ENCODE assay signal across 10 cellular contexts in the genomic region with DNA sequence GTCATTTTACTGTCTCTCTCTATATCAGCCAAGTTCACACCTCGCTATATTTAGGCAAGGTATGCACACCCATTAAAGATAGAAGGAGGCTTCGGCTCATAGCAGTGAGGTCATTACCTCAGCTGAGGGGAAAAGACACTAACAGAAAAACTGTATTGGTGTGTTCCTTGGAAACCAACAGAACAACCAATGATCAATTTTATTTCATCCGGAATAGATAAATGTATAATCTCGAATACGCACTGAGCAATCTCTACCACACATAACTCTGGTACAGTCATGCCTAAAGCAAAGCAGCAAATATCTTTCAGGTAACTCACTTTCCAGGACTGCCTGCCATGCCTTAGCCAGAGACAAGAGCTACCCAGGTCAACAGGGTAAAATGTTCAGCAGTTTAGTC.
A peak's percentile ranks its signal among the peaks of the same experiment; 100 is the strongest.
DNase-seq lines count a peak whose midpoint lies in the region; ATAC-seq and TF ChIP-seq lines count a peak whose summit lies in the region.
"Had no signal": no experiment of that assay in that cellular context is flagged by ENCODE, and none has a peak within 500 bp of the region (broad histone marks: within the 10 kb centered on the region; RNA-seq: fewer than 3 reads in every experiment).

No MANE protein-coding gene starts in this region.

- no peak for ATAC-seq in CD4-positive, CD25-positive, alpha-beta regulatory T cell (ENCODE audit: low read depth in 2 of 2)
- ATAC-seq in naive B cell (ENCODE audit: low read depth in 2 of 2) (no peak), GM21515 (IDR thresholded peaks at IDR 0.05; ENCODE audit: unreplicated experiment) (no peak)

- TF ChIP-seq CTCF in OCI-LY1 (IDR thresholded peaks at IDR 0.05; ENCODE audit: low read length) (no peak), epithelial cell of esophagus (IDR thresholded peaks at IDR 0.05; ENCODE audit: insufficient read depth, low read depth, low read length, missing control alignments) (no peak), BE2C (IDR thresholded peaks at IDR 0.05; ENCODE audit: low read depth, low read length) (no peak)

- H2AFZ ChIP-seq in OCI-LY1 (ENCODE audit: low read length): no peak overlapping the region

- H3F3A ChIP-seq in OCI-LY1 (ENCODE audit: insufficient read depth, low read length): no peaks in the 10 kb centered on the region

- peaks cover 0 to 4% (median under 1%) of the 10 kb centered on the region in 7 donors for H3K9me3 Mint-ChIP-seq in CD4-positive, CD25-positive, alpha-beta regulatory T cell
- peaks cover 0 to 14% (median 6%) of the 10 kb centered on the region in 7 donors for H3K9me3 Mint-ChIP-seq in naive B cell
- H3K9me3 Mint-ChIP-seq in activated CD4-positive, alpha-beta memory T cell treated with anti-CD3 and anti-CD28 coated beads for 36 hours: peaks cover 8% of the 10 kb centered on the region

- intact Hi-C loops in activated CD4-positive, alpha-beta memory T cell treated with anti-CD3 and anti-CD28 coated beads for 36 hours (cut with micrococcal nuclease): no loop called here

- POLR2A ChIA-PET in activated CD4-positive, alpha-beta memory T cell treated with anti-CD3 and anti-CD28 coated beads for 36 hours (lab: Charles Lee): interaction anchor here (1.0 kb wide), 1 partner anchor 15 kb away, joined by 3 read pairs; no protein-coding TSS in a partner anchor

- no peak overlapping the region for H3K9ac ChIP-seq in OCI-LY1 (ENCODE audit: low read length)

- no peaks in the 10 kb centered on the region for H3K36me3 ChIP-seq in CD4-positive, CD25-positive, alpha-beta regulatory T cell (ENCODE audit: control insufficient read depth, insufficient read depth, low read length)
- H3K36me3 ChIP-seq in OCI-LY1 (ENCODE audit: insufficient read depth, low read length) (peaks cover 43% of the 10 kb centered on the region), BE2C (no peaks in the 10 kb centered on the region)

- H3K9me3 ChIP-seq in CD4-positive, CD25-positive, alpha-beta regulatory T cell (ENCODE audit: control insufficient read depth in 2 of 2, low read length in 2 of 2): no peaks in the 10 kb centered on the region
- H3K9me3 ChIP-seq in OCI-LY1 (ENCODE audit: low read length) (peaks cover 7% of the 10 kb centered on the region), BE2C (no peaks in the 10 kb centered on the region)

- no peak for DNase-seq in CD4-positive, CD25-positive, alpha-beta regulatory T cell
- peak; percentile 81 for DNase-seq in epithelial cell of esophagus (ENCODE audit: low read depth)
- no peak for DNase-seq in naive B cell
- DNase-seq in activated CD4-positive, alpha-beta memory T cell treated with anti-CD3 and anti-CD28 coated beads for 36 hours: no peak
- DNase-seq in NK-92 treated with Interleukin-12 subunit alpha and Interleukin-12 subunit beta, amount 100 ng/mL, for 24 hours (lab: John Stamatoyannopoulos, UW): no peak
- no peak for DNase-seq in BE2C
- DNase-seq: NCI-H510A treated with DMSO at 0.1 percent for 48 hours, T-helper 1 cell had no signal

- H3K36me3 Mint-ChIP-seq in CD4-positive, CD25-positive, alpha-beta regulatory T cell: peaks cover 13% of the 10 kb centered on the region
- H3K36me3 Mint-ChIP-seq in naive B cell: peaks cover 21 to 34% of the 10 kb centered on the region in 2 donors
- peaks cover 14% of the 10 kb centered on the region for H3K36me3 Mint-ChIP-seq in activated CD4-positive, alpha-beta memory T cell treated with anti-CD3 and anti-CD28 coated beads for 36 hours

- peaks cover 5% of the 10 kb centered on the region for H3K4me1 ChIP-seq in CD4-positive, CD25-positive, alpha-beta regulatory T cell (ENCODE audit: control insufficient read depth, insufficient read depth, low read length, poor library complexity, severe bottlenecking)
- peaks cover 20% of the 10 kb centered on the region for H3K4me1 ChIP-seq in OCI-LY1 (ENCODE audit: insufficient read depth, low read length, severe bottlenecking)
- peaks cover 8% of the 10 kb centered on the region for H3K4me1 ChIP-seq in BE2C

- peaks cover 31 to 74% (median 51%) of the 10 kb centered on the region in 4 donors for H3K4me1 Mint-ChIP-seq in CD4-positive, CD25-positive, alpha-beta regulatory T cell
- H3K4me1 Mint-ChIP-seq in naive B cell: peaks cover 27 to 56% (median 36%) of the 10 kb centered on the region in 3 donors
- H3K4me1 Mint-ChIP-seq in activated CD4-positive, alpha-beta memory T cell treated with anti-CD3 and anti-CD28 coated beads for 36 hours (ENCODE audit: low read depth): peaks cover 29% of the 10 kb centered on the region

- H4K20me1 ChIP-seq in OCI-LY1 (ENCODE audit: insufficient read depth, low read length): no peaks in the 10 kb centered on the region

- no peaks in the 10 kb centered on the region for H3K9me2 ChIP-seq in OCI-LY1 (ENCODE audit: low read depth, low read length)

- CTCF ChIA-PET in activated CD4-positive, alpha-beta memory T cell treated with anti-CD3 and anti-CD28 coated beads for 36 hours (lab: Charles Lee): interaction anchor here (1.3 to 1.6 kb wide), 2 partner anchors 45 to 115 kb away, joined by 3 to 5 read pairs; no protein-coding TSS in a partner anchor

- H3K79me2 ChIP-seq in OCI-LY1 (ENCODE audit: insufficient read depth, low read length): peaks cover 22% of the 10 kb centered on the region; the same call in 1 of the 2 replicates

- H3K4me2 ChIP-seq in OCI-LY1 (ENCODE audit: low read length): no peak overlapping the region

- H3K27me3 ChIP-seq in CD4-positive, CD25-positive, alpha-beta regulatory T cell (ENCODE audit: control insufficient read depth, insufficient read depth, low read length): no peaks in the 10 kb centered on the region
- no peaks in the 10 kb centered on the region for H3K27me3 ChIP-seq in OCI-LY1 (ENCODE audit: insufficient read depth, low read length)
- H3K27me3 ChIP-seq in BE2C: no peaks in the 10 kb centered on the region

- H3K4me3 ChIP-seq in CD4-positive, CD25-positive, alpha-beta regulatory T cell (ENCODE audit: low read depth, low read length): peak overlapping the region; percentile 4
- H3K4me3 ChIP-seq in OCI-LY1 (ENCODE audit: low read depth, low read length, poor library complexity, severe bottlenecking) (no peak overlapping the region), epithelial cell of esophagus (ENCODE audit: low read length) (no peak overlapping the region), BE2C (ENCODE audit: low read depth, low read length) (no peak overlapping the region)

- H3K27ac Mint-ChIP-seq in CD4-positive, CD25-positive, alpha-beta regulatory T cell: peak overlapping the region; percentile 60 to 93 (median 73)
- H3K27ac Mint-ChIP-seq in naive B cell: peak overlapping the region in 4 of 6 donors; percentile 49 to 67 (median 58)
- no peak overlapping the region for H3K27ac Mint-ChIP-seq in activated CD4-positive, alpha-beta memory T cell treated with anti-CD3 and anti-CD28 coated beads for 36 hours

- H3K27ac ChIP-seq in CD4-positive, CD25-positive, alpha-beta regulatory T cell (ENCODE audit: insufficient read depth, low read length, poor library complexity, severe bottlenecking): no peak overlapping the region
- peak overlapping the region; percentile 16 for H3K27ac ChIP-seq in OCI-LY1 (ENCODE audit: low read depth, low read length, poor library complexity, severe bottlenecking)

- peak overlapping the region in 2 of 4 donors; percentile 4 to 20 for H3K4me3 Mint-ChIP-seq in CD4-positive, CD25-positive, alpha-beta regulatory T cell
- no peak overlapping the region for H3K4me3 Mint-ChIP-seq in naive B cell
- no peak overlapping the region for H3K4me3 Mint-ChIP-seq in activated CD4-positive, alpha-beta memory T cell treated with anti-CD3 and anti-CD28 coated beads for 36 hours

- no peaks in the 10 kb centered on the region for H3K27me3 Mint-ChIP-seq in CD4-positive, CD25-positive, alpha-beta regulatory T cell
- H3K27me3 Mint-ChIP-seq in naive B cell: no peaks in the 10 kb centered on the region
- H3K27me3 Mint-ChIP-seq in activated CD4-positive, alpha-beta memory T cell treated with anti-CD3 and anti-CD28 coated beads for 36 hours: no peaks in the 10 kb centered on the region
